8 cellular contexts compared by ENCODE assay signal in genomic region chr19:48644839-48645651, GRCh38. TPM values are rescaled to one million over a fixed set of nuclear protein-coding genes. Genes with fewer than 3 reads are reported as not detected.
DNase-seq lines count a peak whose midpoint lies in the region; ATAC-seq and TF ChIP-seq lines count a peak whose summit lies in the region.

No MANE protein-coding gene starts in this region.

- H3K4me2 ChIP-seq in neural progenitor cell: peak overlapping the region; percentile 95

- H2AFZ ChIP-seq in neural progenitor cell (replicated peaks): peak overlapping the region; percentile 67

- DNase-seq in EL (peak; percentile 72), Kasumi-1 (lab: John Stamatoyannopoulos, UW) (peak; percentile 77 to 88), RWPE1 (ENCODE audit: low spot score) (peak; percentile 50), fibroblast of villous mesenchyme (ENCODE audit: low read depth) (peak; percentile 72), neural progenitor cell (ENCODE audit: low spot score) (peak; percentile 90), substantia nigra (lab: John Stamatoyannopoulos, UW) (peak in 47 of 49 donors; percentile 32 to 92 (median 70))
- DNase-seq in activated effector memory CD4-positive, alpha-beta T cell treated with Interleukin-2 at 50 U/mL for 16 hours: peak; percentile 58

- H3K9me3 ChIP-seq in neural progenitor cell (ENCODE audit: low read depth): no peaks in the 10 kb centered on the region

- no peaks in the 10 kb centered on the region for H4K20me1 ChIP-seq in neural progenitor cell (ENCODE audit: low read depth)

- no peak overlapping the region for H3K9ac ChIP-seq in neural progenitor cell

- H3K27ac Mint-ChIP-seq in neural progenitor cell: peak overlapping the region; percentile 85

- peaks cover 2% of the 10 kb centered on the region for H3K36me3 Mint-ChIP-seq in neural progenitor cell

- peaks cover 7% of the 10 kb centered on the region for H3K27me3 Mint-ChIP-seq in neural progenitor cell (ENCODE audit: insufficient read depth, low read depth)

- H3K4me3 ChIP-seq in fibroblast of villous mesenchyme (ENCODE audit: low read depth, low read length) (peak overlapping the region; percentile 60), neural progenitor cell (peak overlapping the region; percentile 71)

- ATAC-seq in HG02852 (IDR thresholded peaks at IDR 0.05; ENCODE audit: unreplicated experiment): no peak

- peaks cover 23% of the 10 kb centered on the region for H3K4me1 Mint-ChIP-seq in neural progenitor cell

- POLR2A ChIA-PET in RWPE1 (lab: Yijun Ruan, JAX; ENCODE audit: low non-redundant PET): no interaction called here

- TF ChIP-seq CTCF in RWPE1 (conservative IDR thresholded peaks at IDR 0.05; ENCODE audit: low read depth): no peak
- no peak for TF ChIP-seq CTCF in fibroblast of villous mesenchyme (IDR thresholded peaks at IDR 0.05; ENCODE audit: insufficient read depth, low read depth, low read length)
- TF ChIP-seq CTCF in neural progenitor cell (IDR thresholded peaks at IDR 0.05): no peak

- no peaks in the 10 kb centered on the region for H3K27me3 ChIP-seq in neural progenitor cell

- H3K9me3 Mint-ChIP-seq in neural progenitor cell: no peaks in the 10 kb centered on the region

- H3K79me2 ChIP-seq in neural progenitor cell (ENCODE audit: low read depth): peaks cover 15% of the 10 kb centered on the region

- H3K27ac ChIP-seq in RWPE1: peak overlapping the region; percentile 83
- H3K27ac ChIP-seq in neural progenitor cell: peak overlapping the region; percentile 81
- H3K27ac ChIP-seq in substantia nigra (ENCODE audit: low read depth, low read length, poor library complexity, severe bottlenecking): peak overlapping the region; percentile 96

- H3K4me3 Mint-ChIP-seq in neural progenitor cell: peak overlapping the region; percentile 91

- CTCF ChIA-PET in RWPE1 (lab: Yijun Ruan, JAX): interaction anchor here (0.6 to 1.4 kb wide), 6 partner anchors 23 to 198 kb away, joined by 3 to 8 read pairs (median 5); no protein-coding TSS in a partner anchor

- H3K36me3 ChIP-seq in neural progenitor cell: no peaks in the 10 kb centered on the region

- H3K4me1 ChIP-seq in neural progenitor cell: peaks cover 5% of the 10 kb centered on the region

- peaks cover 19% of the 10 kb centered on the region for H3F3A ChIP-seq in neural progenitor cell (ENCODE audit: low read depth)

RNA-seq across cellular contexts. Expression of gene CA11, which starts 0.9 kb away (rescaled TPM):
- total RNA-seq in fibroblast of villous mesenchyme (1.3 TPM in 2 replicates), neural progenitor cell (ENCODE audit: low replicate concordance) (12.6 and 49.8 TPM in 2 replicates)

RNA-seq across cellular contexts. Expression of gene DBP, which starts 7.9 kb away (rescaled TPM):
- total RNA-seq in fibroblast of villous mesenchyme (6.9 and 7.7 TPM in 2 replicates), neural progenitor cell (ENCODE audit: low replicate concordance) (7.4 and 10.3 TPM in 2 replicates)

RNA-seq across cellular contexts. Expression of gene SPHK2, which starts 25.7 kb away (rescaled TPM):
- total RNA-seq in fibroblast of villous mesenchyme: 7.8 and 10.0 TPM in 2 replicates
- 7.2 and 46.1 TPM in 2 replicates for total RNA-seq in neural progenitor cell (ENCODE audit: low replicate concordance)

RNA-seq across cellular contexts. Expression of gene RPL18, which starts 26.1 kb away (rescaled TPM):
- total RNA-seq in fibroblast of villous mesenchyme (1,548 and 1,575 TPM in 2 replicates), neural progenitor cell (ENCODE audit: low replicate concordance) (1,962 and 2,391 TPM in 2 replicates)

RNA-seq across cellular contexts. Expression of gene NTN5, which starts 27.8 kb away (rescaled TPM):
- total RNA-seq in fibroblast of villous mesenchyme (under 0.01 TPM in 1 of 2 replicates, not detected in the other), neural progenitor cell (ENCODE audit: low replicate concordance) (0.87 TPM in 1 of 2 replicates, not detected in the other)
